ENCODE assay signal across 9 cellular contexts in the genomic region with DNA sequence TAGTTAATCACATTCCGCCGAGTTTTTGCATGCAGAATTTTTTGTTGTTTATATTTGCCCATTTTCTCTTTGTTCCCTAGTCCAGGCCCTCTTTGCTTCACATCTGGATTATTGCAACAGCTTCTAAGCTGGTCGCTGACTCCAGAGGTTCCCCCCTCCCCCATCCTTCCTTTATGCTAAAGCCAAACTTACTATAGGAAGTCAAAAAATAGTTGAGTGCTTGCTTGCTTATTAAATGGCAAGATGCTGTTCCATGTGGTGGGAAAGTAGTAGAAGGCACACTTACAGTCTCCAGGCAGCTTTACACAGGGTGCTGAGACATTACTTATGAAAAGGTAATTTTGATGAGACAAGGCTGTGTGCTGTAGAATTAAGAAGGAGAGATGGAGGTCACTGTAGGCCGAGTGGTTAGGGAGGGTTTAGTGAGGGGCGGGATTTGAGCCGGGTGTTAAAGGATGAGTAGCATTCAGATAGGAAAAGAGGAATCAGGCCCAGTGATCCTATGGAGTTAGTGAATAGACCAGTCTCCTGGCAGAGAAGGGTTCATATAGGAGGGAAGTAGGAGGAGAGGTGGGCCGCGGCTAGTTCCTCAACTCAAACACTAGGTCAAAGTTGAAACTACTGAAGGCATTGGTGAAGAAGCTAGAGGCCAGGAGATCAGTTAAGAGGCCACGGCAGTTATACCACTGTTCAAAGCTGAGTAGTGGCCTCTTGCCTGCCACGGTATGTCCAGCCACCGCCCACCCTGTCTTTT. TPM values are rescaled to one million over a fixed set of nuclear protein-coding genes. Genes with fewer than 3 reads are reported as not detected.
A peak's percentile ranks its signal among the peaks of the same experiment; 100 is the strongest.
DNase-seq lines count a peak whose midpoint lies in the region; ATAC-seq and TF ChIP-seq lines count a peak whose summit lies in the region.
"Had no signal": no experiment of that assay in that cellular context is flagged by ENCODE, and none has a peak within 500 bp of the region (broad histone marks: within the 10 kb centered on the region; RNA-seq: fewer than 3 reads in every experiment).

No MANE protein-coding gene starts in this region.

- H3K27ac ChIP-seq in hepatocyte: peak overlapping the region; percentile 94
- peak overlapping the region in 3 of 5 donors; percentile 91 to 96 (median 95) for H3K27ac ChIP-seq in stomach

- H3K4me3 ChIP-seq in hepatocyte: peak overlapping the region; percentile 61
- peak overlapping the region; percentile 89 to 97 (median 94) for H3K4me3 ChIP-seq in stomach

- H3K9me3 ChIP-seq in hepatocyte (ENCODE audit: low read depth) (no peaks in the 10 kb centered on the region), stomach (no peaks in the 10 kb centered on the region)
- H3K9me3 ChIP-seq: adrenal gland had no signal

- peaks cover 14% of the 10 kb centered on the region for H4K20me1 ChIP-seq in hepatocyte (ENCODE audit: insufficient read depth, poor library complexity, severe bottlenecking)

- peak overlapping the region; percentile 82 for H3K4me3 Mint-ChIP-seq in activated T-cell treated with anti-CD3 and anti-CD28 coated beads, Interleukin-2, amount 50 U/mL, for 24 hours
- H3K4me3 Mint-ChIP-seq in activated CD4-positive, alpha-beta memory T cell treated with anti-CD3 and anti-CD28 coated beads, Interleukin-2, amount 10 ng/mL, durations not matched to agents 7 days and 5 days: peak overlapping the region; percentile 79

- no peak for TF ChIP-seq EP300 in stomach (IDR thresholded peaks at IDR 0.05)

- H3K4me1 Mint-ChIP-seq in activated T-cell treated with anti-CD3 and anti-CD28 coated beads, Interleukin-2, amount 50 U/mL, for 24 hours (ENCODE audit: low read depth): peaks cover 37% of the 10 kb centered on the region
- peaks cover 25% of the 10 kb centered on the region for H3K4me1 Mint-ChIP-seq in activated CD4-positive, alpha-beta memory T cell treated with anti-CD3 and anti-CD28 coated beads, Interleukin-2, amount 10 ng/mL, durations not matched to agents 7 days and 5 days

- H3K36me3 ChIP-seq in hepatocyte (replicated peaks; ENCODE audit: insufficient read depth, low read depth) (no peaks in the 10 kb centered on the region), stomach (peaks cover 9 to 34% (median 32%) of the 10 kb centered on the region in 4 donors)

- ATAC-seq in GM19395 (IDR thresholded peaks at IDR 0.05; ENCODE audit: unreplicated experiment): no peak

- H3K27ac Mint-ChIP-seq in activated T-cell treated with anti-CD3 and anti-CD28 coated beads, Interleukin-2, amount 50 U/mL, for 24 hours: peak overlapping the region; percentile 71
- peak overlapping the region; percentile 44 for H3K27ac Mint-ChIP-seq in activated CD4-positive, alpha-beta memory T cell treated with anti-CD3 and anti-CD28 coated beads, Interleukin-2, amount 10 ng/mL, durations not matched to agents 7 days and 5 days

- peak overlapping the region; percentile 87 for H3K4me2 ChIP-seq in hepatocyte

- no peaks in the 10 kb centered on the region for H3K27me3 Mint-ChIP-seq in activated T-cell treated with anti-CD3 and anti-CD28 coated beads, Interleukin-2, amount 50 U/mL, for 24 hours
- H3K27me3 Mint-ChIP-seq in activated CD4-positive, alpha-beta memory T cell treated with anti-CD3 and anti-CD28 coated beads, Interleukin-2, amount 10 ng/mL, durations not matched to agents 7 days and 5 days: peaks cover 16% of the 10 kb centered on the region

- H3K9me3 Mint-ChIP-seq in activated T-cell treated with anti-CD3 and anti-CD28 coated beads, Interleukin-2, amount 50 U/mL, for 24 hours: no peaks in the 10 kb centered on the region
- H3K9me3 Mint-ChIP-seq in activated CD4-positive, alpha-beta memory T cell treated with anti-CD3 and anti-CD28 coated beads, Interleukin-2, amount 10 ng/mL, durations not matched to agents 7 days and 5 days: no peaks in the 10 kb centered on the region

- no peak for TF ChIP-seq CTCF in hepatocyte (IDR thresholded peaks at IDR 0.05; ENCODE audit: poor library complexity)
- no peak for TF ChIP-seq CTCF in stomach (IDR thresholded peaks at IDR 0.05)

- TF ChIP-seq POLR2A in stomach (IDR thresholded peaks at IDR 0.05): no peak

- peaks cover 60% of the 10 kb centered on the region for H3K79me2 ChIP-seq in hepatocyte

- 25% methylated on average over 11 of the region's 11 CpGs for WGBS in hepatocyte (ENCODE audit: low lambda C conversion rate, missing lambda C conversion rate)
- 20 to 27% (median 26%) methylated on average over 11 of the region's 11 CpGs for WGBS in stomach, 5 donors

- peaks cover 11% of the 10 kb centered on the region for H3K4me1 ChIP-seq in hepatocyte (ENCODE audit: insufficient read depth)
- peaks cover 30 to 58% (median 46%) of the 10 kb centered on the region in 4 donors for H3K4me1 ChIP-seq in stomach

- intact Hi-C loops in stomach (cut with DNase I; ENCODE audit: low total_unique reads): no loop called here

- no peaks in the 10 kb centered on the region for H3K9me2 ChIP-seq in hepatocyte (replicated peaks; ENCODE audit: insufficient read depth)

- DNase-seq in activated T-cell treated with anti-CD3 and anti-CD28 coated beads, Interleukin-2, amount 50 U/mL, for 24 hours: no peak
- DNase-seq in activated T-cell treated with anti-CD3 and anti-CD28 coated beads for 4 hours: no peak
- DNase-seq in activated CD4-positive, alpha-beta memory T cell treated with anti-CD3 and anti-CD28 coated beads, Interleukin-2, amount 10 ng/mL, durations not matched to agents 7 days and 5 days: no peak
- DNase-seq in hepatocyte (ENCODE audit: low spot score): peak; percentile 62
- no peak for DNase-seq in stomach
- no peak for DNase-seq in NCI-H2196 (lab: John Stamatoyannopoulos, UW; ENCODE audit: unreplicated experiment)
- no peak for DNase-seq in HEK293T (ENCODE audit: extremely low spot score)

- peak overlapping the region; percentile 72 for H2AFZ ChIP-seq in hepatocyte

- no peaks in the 10 kb centered on the region for H3K27me3 ChIP-seq in hepatocyte
- no peaks in the 10 kb centered on the region for H3K27me3 ChIP-seq in stomach
- H3K27me3 ChIP-seq: adrenal gland had no signal

- CTCF ChIA-PET in activated CD4-positive, alpha-beta memory T cell treated with anti-CD3 and anti-CD28 coated beads, Interleukin-2, amount 10 ng/mL, durations not matched to agents 7 days and 5 days (lab: Charles Lee): interaction anchor here (0.5 kb wide), 1 partner anchor 155 kb away, joined by 3 read pairs; no protein-coding TSS in a partner anchor
- CTCF ChIA-PET in HEK293T (lab: Yijun Ruan, JAX): no interaction called here

- H3K36me3 Mint-ChIP-seq in activated T-cell treated with anti-CD3 and anti-CD28 coated beads, Interleukin-2, amount 50 U/mL, for 24 hours (ENCODE audit: low read depth): peaks cover 34% of the 10 kb centered on the region
- H3K36me3 Mint-ChIP-seq in activated CD4-positive, alpha-beta memory T cell treated with anti-CD3 and anti-CD28 coated beads, Interleukin-2, amount 10 ng/mL, durations not matched to agents 7 days and 5 days (ENCODE audit: low read depth): peaks cover 29% of the 10 kb centered on the region

- POLR2A ChIA-PET in activated CD4-positive, alpha-beta memory T cell treated with anti-CD3 and anti-CD28 coated beads, Interleukin-2, amount 10 ng/mL, durations not matched to agents 7 days and 5 days (lab: Charles Lee): interaction anchor here (1.3 kb wide), 1 partner anchor 56 kb away, joined by 3 read pairs; no protein-coding TSS in a partner anchor
- POLR2A ChIA-PET in HEK293T (lab: Yijun Ruan, JAX): no interaction called here

TF ChIP-seq in HEK293T, 16 proteins besides CTCF, POLR2A, EP300 and RAD21:
- TF ChIP-seq L3MBTL2 (conservative IDR thresholded peaks at IDR 0.05): no peak
- TF ChIP-seq, protein P1, sequence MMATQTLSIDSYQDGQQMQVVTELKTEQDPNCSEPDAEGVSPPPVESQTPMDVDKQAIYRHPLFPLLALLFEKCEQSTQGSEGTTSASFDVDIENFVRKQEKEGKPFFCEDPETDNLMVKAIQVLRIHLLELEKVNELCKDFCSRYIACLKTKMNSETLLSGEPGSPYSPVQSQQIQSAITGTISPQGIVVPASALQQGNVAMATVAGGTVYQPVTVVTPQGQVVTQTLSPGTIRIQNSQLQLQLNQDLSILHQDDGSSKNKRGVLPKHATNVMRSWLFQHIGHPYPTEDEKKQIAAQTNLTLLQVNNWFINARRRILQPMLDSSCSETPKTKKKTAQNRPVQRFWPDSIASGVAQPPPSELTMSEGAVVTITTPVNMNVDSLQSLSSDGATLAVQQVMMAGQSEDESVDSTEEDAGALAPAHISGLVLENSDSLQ (IDR thresholded peaks at IDR 0.05): no peak

RNA-seq across cellular contexts. Expression of a gene that starts 1.4 kb away (rescaled TPM):
- total RNA-seq in activated CD4-positive, alpha-beta memory T cell treated with anti-CD3 and anti-CD28 coated beads, Interleukin-2, amount 10 ng/mL, durations not matched to agents 7 days and 5 days: 1 to 10 TPM; 8.2 TPM
- 21.0 and 21.3 TPM in 2 replicates for total RNA-seq in hepatocyte
- 5.3 and 6.1 TPM in 2 replicates for polyA plus RNA-seq in hepatocyte
- 10 to 100 TPM in 4 of 5 donors, 1 to 10 TPM in 1; 8.5 to 25.7 (median 14.0) TPM for total RNA-seq in stomach
- polyA plus RNA-seq in stomach: 1 to 10 TPM in 2 of 3 donors, under 1 TPM in 1; 0.92 to 1.5 (median 1.5) TPM

RNA-seq across cellular contexts. Expression of a gene that starts 52.7 kb away (rescaled TPM):
- total RNA-seq in activated CD4-positive, alpha-beta memory T cell treated with anti-CD3 and anti-CD28 coated beads, Interleukin-2, amount 10 ng/mL, durations not matched to agents 7 days and 5 days: 1 to 10 TPM; 2.8 to 3.4 TPM
- 22.1 and 22.4 TPM in 2 replicates for total RNA-seq in hepatocyte
- polyA plus RNA-seq in hepatocyte: 13.1 and 17.0 TPM in 2 replicates
- 100 to 1,000 TPM in 1 of 5 donors, 10 to 100 TPM in 4; 38.9 to 150 (median 68.8) TPM for total RNA-seq in stomach
- 10 to 100 TPM in 1 of 3 donors, 1 to 10 TPM in 2; 4.7 to 20.2 (median 9.1) TPM for polyA plus RNA-seq in stomach

RNA-seq across cellular contexts. Expression of a gene that starts 57.0 kb away (rescaled TPM):
- 10 to 100 TPM; 40.8 to 41.0 TPM for total RNA-seq in activated CD4-positive, alpha-beta memory T cell treated with anti-CD3 and anti-CD28 coated beads, Interleukin-2, amount 10 ng/mL, durations not matched to agents 7 days and 5 days
- total RNA-seq in hepatocyte: 13.7 and 16.4 TPM in 2 replicates
- 11.1 and 14.9 TPM in 2 replicates for polyA plus RNA-seq in hepatocyte
- 100 to 1,000 TPM in 1 of 5 donors, 10 to 100 TPM in 3, 1 to 10 TPM in 1; 2.0 to 114 (median 15.5) TPM for total RNA-seq in stomach
- 1 to 10 TPM; 1.8 to 2.9 (median 2.4) TPM for polyA plus RNA-seq in stomach
